Comparison of ENCODE assay signal across 8 cellular contexts in the genomic region with DNA sequence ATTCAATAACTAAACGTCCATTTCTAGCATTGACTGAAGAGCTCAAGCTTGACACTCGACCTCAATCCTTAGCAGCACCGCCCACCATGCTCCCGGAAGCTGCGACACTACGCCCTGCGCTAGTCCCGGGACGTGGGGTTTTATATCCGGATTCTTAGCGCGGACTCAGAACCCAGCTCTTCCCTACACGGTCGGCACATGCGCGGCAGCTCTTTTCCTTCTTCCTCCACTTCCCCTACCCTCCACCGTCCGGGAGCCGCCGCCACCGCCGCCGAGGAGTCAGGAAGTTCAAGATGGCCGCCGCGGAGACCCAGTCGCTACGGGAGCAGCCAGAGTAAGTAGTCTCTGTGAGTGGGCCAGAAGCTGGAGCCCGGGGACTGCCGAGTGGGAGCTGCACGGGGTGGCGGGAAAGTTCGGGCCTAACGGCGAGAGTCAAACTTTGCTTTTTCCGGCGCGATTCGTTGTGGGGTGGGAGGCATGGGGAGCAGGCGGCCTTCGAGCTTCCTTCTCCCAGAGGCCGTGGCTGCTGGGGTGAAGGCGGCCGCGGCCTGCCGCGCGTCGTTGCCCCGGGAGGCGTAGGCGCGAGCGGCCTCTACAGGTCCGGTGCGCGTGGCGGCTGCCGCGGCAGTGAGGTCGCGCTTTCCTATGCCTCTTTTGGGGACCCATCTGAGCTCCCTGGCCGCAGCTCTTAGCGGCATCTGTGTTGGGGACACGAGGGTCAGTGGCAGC. TPM values are rescaled to one million over a fixed set of nuclear protein-coding genes. Genes with fewer than 3 reads are reported as not detected.
A peak's percentile ranks its signal among the peaks of the same experiment; 100 is the strongest.
DNase-seq lines count a peak whose midpoint lies in the region; ATAC-seq and TF ChIP-seq lines count a peak whose summit lies in the region.

No MANE protein-coding gene starts in this region.

- intact Hi-C loops in left ventricle myocardium superior (cut with micrococcal nuclease): no loop called here

- DNase-seq in GM13976 (ENCODE audit: low spot score) (peak; percentile 85), NCI-H146 treated with DMSO at 0.1 percent for 48 hours (lab: John Stamatoyannopoulos, UW; ENCODE audit: unreplicated experiment) (peak; percentile 82), T-helper 17 cell (peak; percentile 66 to 81 (median 75)), left ventricle myocardium superior (peak; percentile 96), progenitor cell of endocrine pancreas (ENCODE audit: low spot score, unreplicated experiment) (peak; percentile 84), ureter (ENCODE audit: low spot score) (peak; percentile 96)

- H3K27ac ChIP-seq in angular gyrus (ENCODE audit: low read depth, low read length): peak overlapping the region; percentile 82

- H3K9me3 Mint-ChIP-seq in progenitor cell of endocrine pancreas (ENCODE audit: low read depth): peaks cover 5% of the 10 kb centered on the region

- H3K27me3 Mint-ChIP-seq in T-helper 17 cell: no peaks in the 10 kb centered on the region
- no peaks in the 10 kb centered on the region for H3K27me3 Mint-ChIP-seq in progenitor cell of endocrine pancreas

- H3K9me3 ChIP-seq in T-helper 17 cell (ENCODE audit: control insufficient read depth, low read length, poor library complexity, severe bottlenecking): no peaks in the 10 kb centered on the region

- peak; percentile 45 for TF ChIP-seq CTCF in GM13976 (IDR thresholded peaks at IDR 0.05; ENCODE audit: borderline replicate concordance, control extremely low read depth, extremely low read depth, insufficient read depth, missing control alignments)
- peak; percentile 51 for TF ChIP-seq CTCF in progenitor cell of endocrine pancreas (IDR thresholded peaks at IDR 0.05; ENCODE audit: unreplicated experiment)

- peak overlapping the region; percentile 98 for H3K27ac Mint-ChIP-seq in T-helper 17 cell
- peak overlapping the region; percentile 100 for H3K27ac Mint-ChIP-seq in progenitor cell of endocrine pancreas

- ATAC-seq in HG02884 (IDR thresholded peaks at IDR 0.05; ENCODE audit: unreplicated experiment): peak; percentile 56
- peak; percentile 66 for ATAC-seq in T-helper 17 cell
- ATAC-seq in left ventricle myocardium superior: peak; percentile 86

- peak overlapping the region; percentile 97 for H3K4me3 Mint-ChIP-seq in T-helper 17 cell
- H3K4me3 Mint-ChIP-seq in progenitor cell of endocrine pancreas (ENCODE audit: low read depth): peak overlapping the region; percentile 99

- H3K36me3 Mint-ChIP-seq in T-helper 17 cell (ENCODE audit: low read depth) (no peaks in the 10 kb centered on the region), progenitor cell of endocrine pancreas (ENCODE audit: insufficient read depth) (peaks cover 4% of the 10 kb centered on the region)

- in situ Hi-C loops in GM13976 (cut with MboI; ENCODE audit: low sequenced_read_pairs, unreplicated experiment): no loop called here

- peaks cover 38% of the 10 kb centered on the region for H3K4me1 Mint-ChIP-seq in T-helper 17 cell
- peaks cover 31% of the 10 kb centered on the region for H3K4me1 Mint-ChIP-seq in progenitor cell of endocrine pancreas (ENCODE audit: low read depth)

RNA-seq across cellular contexts. Expression of gene FAM217A, which starts 57.6 kb away (rescaled TPM):
- total RNA-seq in T-helper 17 cell (not detected), left ventricle myocardium superior (not detected), progenitor cell of endocrine pancreas (0.13 TPM in 1 of 2 replicates, not detected in the other), ureter (not detected)

Comparison
In these comparisons a context has a peak if more than half of its experiments do, and no peak if none do; other contexts are left out.
1. Peak in every context shown above with its lines: DNase-seq, ATAC-seq and H3K27ac ChIP-seq.